Comparison of ENCODE assay signal across 4 cellular contexts in genomic region chr2:229834368-229834767, GRCh38.
A peak's percentile ranks its signal among the peaks of the same experiment; 100 is the strongest.
TF ChIP-seq lines count a peak whose summit lies in the region.

No MANE protein-coding gene starts in this region.

TF ChIP-seq in A549, 52 proteins besides CTCF, POLR2A, EP300 and RAD21:
- TF ChIP-seq, protein P1, sequence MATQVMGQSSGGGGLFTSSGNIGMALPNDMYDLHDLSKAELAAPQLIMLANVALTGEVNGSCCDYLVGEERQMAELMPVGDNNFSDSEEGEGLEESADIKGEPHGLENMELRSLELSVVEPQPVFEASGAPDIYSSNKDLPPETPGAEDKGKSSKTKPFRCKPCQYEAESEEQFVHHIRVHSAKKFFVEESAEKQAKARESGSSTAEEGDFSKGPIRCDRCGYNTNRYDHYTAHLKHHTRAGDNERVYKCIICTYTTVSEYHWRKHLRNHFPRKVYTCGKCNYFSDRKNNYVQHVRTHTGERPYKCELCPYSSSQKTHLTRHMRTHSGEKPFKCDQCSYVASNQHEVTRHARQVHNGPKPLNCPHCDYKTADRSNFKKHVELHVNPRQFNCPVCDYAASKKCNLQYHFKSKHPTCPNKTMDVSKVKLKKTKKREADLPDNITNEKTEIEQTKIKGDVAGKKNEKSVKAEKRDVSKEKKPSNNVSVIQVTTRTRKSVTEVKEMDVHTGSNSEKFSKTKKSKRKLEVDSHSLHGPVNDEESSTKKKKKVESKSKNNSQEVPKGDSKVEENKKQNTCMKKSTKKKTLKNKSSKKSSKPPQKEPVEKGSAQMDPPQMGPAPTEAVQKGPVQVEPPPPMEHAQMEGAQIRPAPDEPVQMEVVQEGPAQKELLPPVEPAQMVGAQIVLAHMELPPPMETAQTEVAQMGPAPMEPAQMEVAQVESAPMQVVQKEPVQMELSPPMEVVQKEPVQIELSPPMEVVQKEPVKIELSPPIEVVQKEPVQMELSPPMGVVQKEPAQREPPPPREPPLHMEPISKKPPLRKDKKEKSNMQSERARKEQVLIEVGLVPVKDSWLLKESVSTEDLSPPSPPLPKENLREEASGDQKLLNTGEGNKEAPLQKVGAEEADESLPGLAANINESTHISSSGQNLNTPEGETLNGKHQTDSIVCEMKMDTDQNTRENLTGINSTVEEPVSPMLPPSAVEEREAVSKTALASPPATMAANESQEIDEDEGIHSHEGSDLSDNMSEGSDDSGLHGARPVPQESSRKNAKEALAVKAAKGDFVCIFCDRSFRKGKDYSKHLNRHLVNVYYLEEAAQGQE (IDR thresholded peaks at IDR 0.05) = peak; percentile 53; the same call in 1 of the 2 replicates

TF ChIP-seq in GM23338, 12 proteins besides CTCF, POLR2A, EP300 and RAD21:
- TF ChIP-seq, protein P1 (IDR thresholded peaks at IDR 0.05; ENCODE audit: unreplicated experiment) = peak; percentile 39

TF ChIP-seq in Ishikawa, 13 proteins besides CTCF, POLR2A, EP300 and RAD21:
- TF ChIP-seq, protein P1 (IDR thresholded peaks at IDR 0.05; ENCODE audit: low read depth) = peak; percentile 59

TF ChIP-seq in SK-N-SH, 30 proteins besides CTCF, POLR2A, EP300 and RAD21:
- TF ChIP-seq, protein P1 (IDR thresholded peaks at IDR 0.05; ENCODE audit: low read depth, low read length) = peak; percentile 71
